8 cellular contexts compared by ENCODE assay signal in the genomic region with DNA sequence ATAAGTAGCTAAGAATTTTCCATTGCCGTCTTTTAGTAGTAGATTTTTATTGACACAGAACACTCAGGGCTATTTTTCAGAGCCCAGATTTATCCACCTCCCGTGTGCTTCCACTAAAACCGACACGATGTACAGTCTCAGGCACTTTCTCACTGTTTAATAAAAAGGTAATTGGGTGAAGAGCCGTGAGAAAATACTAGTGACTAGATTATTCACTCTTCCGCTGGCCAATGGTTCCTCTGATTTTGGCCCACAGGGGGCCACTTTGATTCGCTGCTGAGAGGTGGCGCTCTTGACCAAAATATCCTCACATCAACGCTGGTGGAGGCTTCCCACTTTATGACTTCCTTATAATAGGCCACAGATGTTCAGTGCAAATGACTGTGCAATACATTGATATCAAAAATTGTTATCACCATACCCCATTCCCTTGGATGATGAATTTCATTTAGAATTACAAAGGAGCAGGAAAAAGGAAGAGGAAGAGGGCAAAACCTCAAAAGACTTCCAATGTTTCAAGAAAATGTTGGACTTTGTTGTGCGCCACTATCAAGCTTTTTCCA. TPM values are rescaled to one million over a fixed set of nuclear protein-coding genes. Genes with fewer than 3 reads are reported as not detected.
DNase-seq lines count a peak whose midpoint lies in the region; ATAC-seq, FAIRE-seq and TF ChIP-seq lines count a peak whose summit lies in the region.

No MANE protein-coding gene starts in this region.

- no peaks in the 10 kb centered on the region for H3K9me3 ChIP-seq in GM12878 (replicated peaks; ENCODE audit: control insufficient read depth, insufficient read depth, low read length)

- H3K4me3 ChIP-seq in H7 (ENCODE audit: insufficient read depth, low read depth, low read length) (no peak overlapping the region), GM12878 (no peak overlapping the region), skeletal muscle cell (ENCODE audit: low read depth, low read length) (no peak overlapping the region)

- intact Hi-C loops in GM12878 (cut with micrococcal nuclease; ENCODE audit: unreplicated experiment): loop anchor here (1.0 to 5.0 kb wide), 7 partner anchors 122 to 1808 kb away; a partner anchor contains a TSS

- RAD21 ChIA-PET in GM12878 (lab: Charles Lee; ENCODE audit: unreplicated experiment): interaction anchor here (1.2 to 9.3 kb wide), 7 partner anchors 13 to 660 kb away, joined by 4 to 134 read pairs (median 5); no protein-coding TSS in a partner anchor

- no peaks in the 10 kb centered on the region for H3K27me3 ChIP-seq in H7 (ENCODE audit: control insufficient read depth, insufficient read depth, low read length)
- H3K27me3 ChIP-seq in GM12878 (replicated peaks in 1 of 2; ENCODE audit: control insufficient read depth in 2 of 2, insufficient read depth in 2 of 2, low read length in 1 of 2): no peaks in the 10 kb centered on the region

- in situ Hi-C loops in GM12878 (cut with MboI): loop anchor here (5.0 kb wide), 2 partner anchors 453 to 658 kb away; no protein-coding TSS in a partner anchor

- POLR2A ChIA-PET in RWPE1 (lab: Yijun Ruan, JAX; ENCODE audit: low non-redundant PET): no interaction called here
- POLR2A ChIA-PET in GM12878 (lab: Charles Lee): interaction anchor here (0.6 to 1.5 kb wide), 2 partner anchors 12 to 456 kb away, joined by 4 read pairs; a partner anchor contains a TSS

- H3K27ac ChIP-seq in RWPE1: no peak overlapping the region
- H3K27ac ChIP-seq in GM12878 (ENCODE audit: control insufficient read depth, insufficient read depth): no peak overlapping the region

- H3K36me3 ChIP-seq in H7 (replicated peaks; ENCODE audit: control insufficient read depth, insufficient read depth, low read length) (no peaks in the 10 kb centered on the region), GM12878 (ENCODE audit: control insufficient read depth in 2 of 2, insufficient read depth in 2 of 2, low read length in 1 of 2) (no peaks in the 10 kb centered on the region)

- no peaks in the 10 kb centered on the region for H4K20me1 ChIP-seq in GM12878 (ENCODE audit: control insufficient read depth, insufficient read depth)

- 9% methylated on average over 10 of the region's 10 CpGs for WGBS in GM12878 (ENCODE audit: insufficient coverage, insufficient replicate concordance, low lambda C conversion rate, missing lambda C conversion rate)

- TF ChIP-seq CTCF in LNCAP (IDR thresholded peaks at IDR 0.05) (peak; percentile 88), RWPE1 (conservative IDR thresholded peaks at IDR 0.05; ENCODE audit: low read depth) (peak; percentile 76), GM12878 (IDR thresholded peaks at IDR 0.05 in 2 of 3, conservative IDR thresholded peaks at IDR 0.05 in 1 of 3; ENCODE audit: control insufficient read depth in 2 of 3, extremely low read depth in 1 of 3, insufficient read depth in 1 of 3, low read depth in 3 of 3, low read length in 3 of 3) (peak; percentile 76 to 95 (median 88))

- no peak for TF ChIP-seq EP300 in GM12878 (IDR thresholded peaks at IDR 0.05; ENCODE audit: borderline replicate concordance in 1 of 2, control insufficient read depth in 1 of 2, low read depth in 2 of 2, low read length in 2 of 2)

- H3K4me1 ChIP-seq in GM12878 (ENCODE audit: control insufficient read depth, insufficient read depth, low read length): no peaks in the 10 kb centered on the region

- FAIRE-seq in GM12878 (lab: Jason Lieb, UNC): peak; percentile 64

- SMC1A ChIA-PET in GM12878 (lab: Charles Lee; ENCODE audit: uncharacterized antibody, unreplicated experiment): interaction anchor here (1.0 to 10.9 kb wide), 11 partner anchors 28 to 660 kb away, joined by 3 to 128 read pairs (median 5); no protein-coding TSS in a partner anchor

- peak; percentile 96 for TF ChIP-seq RAD21 in GM12878 (IDR thresholded peaks at IDR 0.05; ENCODE audit: insufficient read depth, low read depth, low read length)

- no peak overlapping the region for H3K9ac ChIP-seq in GM12878 (ENCODE audit: control insufficient read depth, insufficient read depth, low read length)

- no peak overlapping the region for H2AFZ ChIP-seq in GM12878 (ENCODE audit: control insufficient read depth, low read depth, low read length)

- no peaks in the 10 kb centered on the region for H3K79me2 ChIP-seq in GM12878 (ENCODE audit: control insufficient read depth, insufficient read depth, low read length)

- H3K4me2 ChIP-seq in GM12878 (ENCODE audit: control insufficient read depth, insufficient read depth): no peak overlapping the region

- CTCF ChIA-PET in RWPE1 (lab: Yijun Ruan, JAX) (interaction anchor here (0.5 to 2.5 kb wide), 9 partner anchors 26 to 1794 kb away, joined by 3 to 20 read pairs (median 3); no protein-coding TSS in a partner anchor), GM12878 (lab: Yijun Ruan, JAX) (interaction anchor here (0.7 to 11.6 kb wide), 32 partner anchors 9 to 672 kb away, joined by 3 to 306 read pairs (median 4); a partner anchor contains a TSS)

- ATAC-seq in GM12878: peak; percentile 97

- BruUV-seq in GM12878 (replicated peaks; lab: Mats Ljungman, UMichigan): no TSS peak

- peak; percentile 35 for DNase-seq in activated naive CD4-positive, alpha-beta T cell treated with Interleukin-2 at 50 U/mL for 16 hours
- no peak for DNase-seq in activated naive CD4-positive, alpha-beta T cell (lab: John Stamatoyannopoulos, UW)
- DNase-seq in H7 (peak; percentile 37), RWPE1 (ENCODE audit: low spot score) (peak; percentile 58), GM12878 (ENCODE audit: low read depth, low spot score) (no peak), hippocampal formation (lab: John Stamatoyannopoulos, UW) (peak; percentile 43 to 72), skeletal muscle cell (ENCODE audit: low read depth) (peak; percentile 27)

- TF ChIP-seq POLR2A in GM12878 (IDR thresholded peaks at IDR 0.05; ENCODE audit: low read depth, low read length): no peak

TF ChIP-seq in GM12878, 131 proteins besides CTCF, POLR2A, EP300 and RAD21 (continues in another document):
- TF ChIP-seq BMI1 (IDR thresholded peaks at IDR 0.05; ENCODE audit: borderline replicate concordance) (peak; percentile 17; the same call in 1 of the 2 replicates), STAT3 (IDR thresholded peaks at IDR 0.05; ENCODE audit: low read depth, low read length) (no peak), DPF2 (IDR thresholded peaks at IDR 0.05) (no peak), RFX5 (IDR thresholded peaks at IDR 0.05; ENCODE audit: low read depth, low read length) (no peak), SMARCA5 (IDR thresholded peaks at IDR 0.05) (peak; percentile 46; the same call in 1 of the 2 replicates), SRF (IDR thresholded peaks at IDR 0.05; ENCODE audit: low read depth in 2 of 2, low read length in 2 of 2) (no peak), YY1 (IDR thresholded peaks at IDR 0.05; ENCODE audit: low read depth, low read length) (peak; percentile 61)
- TF ChIP-seq, protein P1, sequence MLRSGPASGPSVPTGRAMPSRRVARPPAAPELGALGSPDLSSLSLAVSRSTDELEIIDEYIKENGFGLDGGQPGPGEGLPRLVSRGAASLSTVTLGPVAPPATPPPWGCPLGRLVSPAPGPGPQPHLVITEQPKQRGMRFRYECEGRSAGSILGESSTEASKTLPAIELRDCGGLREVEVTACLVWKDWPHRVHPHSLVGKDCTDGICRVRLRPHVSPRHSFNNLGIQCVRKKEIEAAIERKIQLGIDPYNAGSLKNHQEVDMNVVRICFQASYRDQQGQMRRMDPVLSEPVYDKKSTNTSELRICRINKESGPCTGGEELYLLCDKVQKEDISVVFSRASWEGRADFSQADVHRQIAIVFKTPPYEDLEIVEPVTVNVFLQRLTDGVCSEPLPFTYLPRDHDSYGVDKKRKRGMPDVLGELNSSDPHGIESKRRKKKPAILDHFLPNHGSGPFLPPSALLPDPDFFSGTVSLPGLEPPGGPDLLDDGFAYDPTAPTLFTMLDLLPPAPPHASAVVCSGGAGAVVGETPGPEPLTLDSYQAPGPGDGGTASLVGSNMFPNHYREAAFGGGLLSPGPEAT (IDR thresholded peaks at IDR 0.05; ENCODE audit: low read depth): no peak

RNA-seq across cellular contexts. Expression of a gene that starts 12.3 kb away (rescaled TPM):
- 109 and 118 TPM in 2 replicates for total RNA-seq in H7 (2014; rRNA removed; shearing (Covaris generic))
- total RNA-seq in GM12878 (2013; cell fraction: nucleolus; rRNA removed): 54.5 and 55.0 TPM in 2 replicates
- total RNA-seq in GM12878 (2014; rRNA removed) (59.4 and 65.1 TPM in 2 replicates), GM12878 (2014; rRNA removed; fragmentation: Illumina TruSeq; extraction: Trizol) (61.9 and 64.9 TPM in 2 replicates), GM12878 (2021) (54.5 and 56.7 TPM in 2 replicates)
- 48.6 TPM for polyA plus RNA-seq in GM12878 (2011; ENCODE audit: low read depth)
- polyA plus RNA-seq in GM12878 (2011; rRNA removed) (148 and 174 TPM in 2 replicates), GM12878 (2014; fragmentation: Illumina TruSeq; extraction: Trizol) (78.1 and 92.7 TPM in 2 replicates), GM12878 (2014; fragmentation: Nextera tagmentation; extraction: Ambion mirVana) (100 to 1,000 TPM; 132 to 134 TPM), GM12878 (2014; rRNA removed) (94.5 and 97.7 TPM in 2 replicates), GM12878 (2016; fragmentation: Nextera tagmentation; extraction: Ambion mirVana) (100 to 1,000 TPM in 1 of 2 experiments, 10 to 100 TPM in 1; 90.9 to 101 TPM)
- 103 and 110 TPM in 2 replicates for polyA plus RNA-seq in GM12878 (2011; cell fraction: cytosol; rRNA removed)
- polyA plus RNA-seq in GM12878 (2011; cell fraction: nucleus; rRNA removed): 60.2 and 66.8 TPM in 2 replicates
- polyA plus RNA-seq in GM12878 (2012): 62.8 and 68.1 TPM in 2 replicates
- 46.4 and 54.0 TPM in 2 replicates for polyA minus RNA-seq in GM12878 (2011; rRNA and poly(A)+ RNA removed)
- polyA minus RNA-seq in GM12878 (2011; cell fraction: cytosol; rRNA and poly(A)+ RNA removed): 18.0 and 19.8 TPM in 2 replicates
- 28.9 and 50.0 TPM in 2 replicates for polyA minus RNA-seq in GM12878 (2011; cell fraction: nucleus; rRNA and poly(A)+ RNA removed)

Comparison
In these comparisons a context has a peak if more than half of its experiments do, and no peak if none do; other contexts are left out.
1. DNase-seq: peak in activated naive CD4-positive, alpha-beta T cell treated with Interleukin-2 at 50 U/mL for 16 hours (single experiment), H7 (single experiment), RWPE1 (single experiment), hippocampal formation (2 of 2) and skeletal muscle cell (single experiment); none in activated naive CD4-positive, alpha-beta T cell (0 of 4) and GM12878 (single experiment).
2. Peak in every context shown above with its lines, with median percentiles within 50 percentile points of each other: CTCF ChIP-seq.